13 cellular contexts compared by ENCODE assay signal in genomic region chr14:101763941-101764709, GRCh38. TPM values are rescaled to one million over a fixed set of nuclear protein-coding genes. Genes with fewer than 3 reads are reported as not detected.
DNase-seq lines count a peak whose midpoint lies in the region; ATAC-seq, FAIRE-seq and TF ChIP-seq lines count a peak whose summit lies in the region.
"Had no signal": no experiment of that assay in that cellular context is flagged by ENCODE, and none has a peak within 500 bp of the region (broad histone marks: within the 10 kb centered on the region; RNA-seq: fewer than 3 reads in every experiment).

No MANE protein-coding gene starts in this region.

- H3K27ac ChIP-seq in lung (ENCODE audit: low read depth in 1 of 2, low read length in 1 of 2) (peak overlapping the region in 1 of 2 donors; percentile 76), upper lobe of right lung (peak overlapping the region; percentile 63)
- H3K27ac ChIP-seq: body of pancreas, SK-N-MC had no signal

- intact Hi-C loops in upper lobe of right lung (cut with DNase I) = no loop called here

- H3K4me1 Mint-ChIP-seq in activated naive CD8-positive, alpha-beta T cell (ENCODE audit: low read depth) = peaks cover 51% of the 10 kb centered on the region
- H3K4me1 Mint-ChIP-seq in activated naive CD8-positive, alpha-beta T cell treated with anti-CD3 and anti-CD28 coated beads for 36 hours = peaks cover 43% of the 10 kb centered on the region
- peaks cover 28% of the 10 kb centered on the region for H3K4me1 Mint-ChIP-seq in activated T-helper 17 cell treated with anti-CD3 and anti-CD28 coated beads, Interleukin-2, amount 50 U/mL, for 72 hours

- H3K36me3 Mint-ChIP-seq in activated naive CD8-positive, alpha-beta T cell = peaks cover 10% of the 10 kb centered on the region
- peaks cover 13% of the 10 kb centered on the region for H3K36me3 Mint-ChIP-seq in activated naive CD8-positive, alpha-beta T cell treated with anti-CD3 and anti-CD28 coated beads for 36 hours
- H3K36me3 Mint-ChIP-seq in activated T-helper 17 cell treated with anti-CD3 and anti-CD28 coated beads, Interleukin-2, amount 50 U/mL, for 72 hours (ENCODE audit: low read depth) = peaks cover 64% of the 10 kb centered on the region

- H3K27me3 Mint-ChIP-seq in activated naive CD8-positive, alpha-beta T cell = no peaks in the 10 kb centered on the region
- no peaks in the 10 kb centered on the region for H3K27me3 Mint-ChIP-seq in activated naive CD8-positive, alpha-beta T cell treated with anti-CD3 and anti-CD28 coated beads for 36 hours
- no peaks in the 10 kb centered on the region for H3K27me3 Mint-ChIP-seq in activated T-helper 17 cell treated with anti-CD3 and anti-CD28 coated beads, Interleukin-2, amount 50 U/mL, for 72 hours

- H3K4me3 ChIP-seq in lung (no peak overlapping the region), upper lobe of right lung (no peak overlapping the region)
- H3K4me3 ChIP-seq: body of pancreas, SK-N-MC had no signal

- H3K36me3 ChIP-seq in lung (ENCODE audit: control insufficient read depth in 2 of 2, insufficient read depth in 2 of 2, low read length in 2 of 2) = peaks cover 2 to 7% of the 10 kb centered on the region in 2 donors
- peaks cover 18% of the 10 kb centered on the region for H3K36me3 ChIP-seq in upper lobe of right lung

- peak overlapping the region; percentile 77 for H3K27ac Mint-ChIP-seq in activated naive CD8-positive, alpha-beta T cell
- H3K27ac Mint-ChIP-seq in activated naive CD8-positive, alpha-beta T cell treated with anti-CD3 and anti-CD28 coated beads for 36 hours = no peak overlapping the region
- H3K27ac Mint-ChIP-seq in activated T-helper 17 cell treated with anti-CD3 and anti-CD28 coated beads, Interleukin-2, amount 50 U/mL, for 72 hours = peak overlapping the region; percentile 72

- no peak for FAIRE-seq in GM19239 (lab: Jason Lieb, UNC)
- FAIRE-seq: H54 had no signal

- no peaks in the 10 kb centered on the region for H3K9me3 Mint-ChIP-seq in activated naive CD8-positive, alpha-beta T cell (ENCODE audit: low read depth)
- no peaks in the 10 kb centered on the region for H3K9me3 Mint-ChIP-seq in activated naive CD8-positive, alpha-beta T cell treated with anti-CD3 and anti-CD28 coated beads for 36 hours
- H3K9me3 Mint-ChIP-seq in activated T-helper 17 cell treated with anti-CD3 and anti-CD28 coated beads, Interleukin-2, amount 50 U/mL, for 72 hours = no peaks in the 10 kb centered on the region

- 69 to 80% methylated on average over 10 of the region's 10 CpGs for WGBS in lung, 2 donors

- TF ChIP-seq CTCF in lung (IDR thresholded peaks at IDR 0.05; ENCODE audit: control extremely low read depth, extremely low read depth) (no peak), upper lobe of right lung (IDR thresholded peaks at IDR 0.05) (no peak)

- no peak for ATAC-seq in activated T-helper 17 cell treated with anti-CD3 and anti-CD28 coated beads, Interleukin-2, amount 50 U/mL, for 72 hours (replicated peaks)
- ATAC-seq in lung (ENCODE audit: insufficient read depth, low FRiP score) = no peak
- peak; percentile 0 for ATAC-seq in upper lobe of right lung
- ATAC-seq in HG03521 (IDR thresholded peaks at IDR 0.05; ENCODE audit: unreplicated experiment) = no peak
- ATAC-seq: body of pancreas had no signal

- H3K27me3 ChIP-seq in lung (ENCODE audit: control insufficient read depth, insufficient read depth) (no peaks in the 10 kb centered on the region), upper lobe of right lung (no peaks in the 10 kb centered on the region)
- H3K27me3 ChIP-seq: body of pancreas had no signal

- peak overlapping the region; percentile 91 for H3K4me3 Mint-ChIP-seq in activated naive CD8-positive, alpha-beta T cell
- no peak overlapping the region for H3K4me3 Mint-ChIP-seq in activated naive CD8-positive, alpha-beta T cell treated with anti-CD3 and anti-CD28 coated beads for 36 hours
- peak overlapping the region; percentile 84 for H3K4me3 Mint-ChIP-seq in activated T-helper 17 cell treated with anti-CD3 and anti-CD28 coated beads, Interleukin-2, amount 50 U/mL, for 72 hours

- H3K4me1 ChIP-seq in lung (ENCODE audit: control insufficient read depth in 2 of 2, insufficient read depth in 2 of 2, low read length in 2 of 2) = peaks cover 0 to 10% of the 10 kb centered on the region in 2 donors
- peaks cover 12% of the 10 kb centered on the region for H3K4me1 ChIP-seq in upper lobe of right lung

- no peak for DNase-seq in activated naive CD8-positive, alpha-beta T cell treated with anti-CD3 and anti-CD28 coated beads for 36 hours
- peak; percentile 68 for DNase-seq in lung (ENCODE audit: low spot score)
- no peak for DNase-seq in upper lobe of right lung
- DNase-seq in GM19239 (ENCODE audit: insufficient read length, low spot score) = no peak
- no peak for DNase-seq in GF-D8 (lab: John Stamatoyannopoulos, UW)
- DNase-seq: activated CD8-positive, alpha-beta memory T cell treated with anti-CD3 and anti-CD28 coated beads, Interleukin-2, amount 50 U/mL, for 48 hours; body of pancreas; NCI-H1436 had no signal

- H3K9me3 ChIP-seq in lung (ENCODE audit: control insufficient read depth in 2 of 2, insufficient read depth in 1 of 2, low read length in 1 of 2) (no peaks in the 10 kb centered on the region), upper lobe of right lung (no peaks in the 10 kb centered on the region)
- H3K9me3 ChIP-seq: body of pancreas had no signal

RNA-seq across cellular contexts. Expression of gene PPP2R5C, which starts 2.6 kb away (rescaled TPM):
- 100 to 1,000 TPM; 209 to 221 TPM for total RNA-seq in activated naive CD8-positive, alpha-beta T cell treated with anti-CD3 and anti-CD28 coated beads for 36 hours
- 100 to 1,000 TPM; 232 to 283 TPM for total RNA-seq in activated T-helper 17 cell treated with anti-CD3 and anti-CD28 coated beads, Interleukin-2, amount 50 U/mL, for 72 hours
- total RNA-seq in lung (100 to 1,000 TPM; 148 to 180 TPM), upper lobe of right lung (165 TPM)
- 100 to 1,000 TPM in 1 of 2 donors, 10 to 100 TPM in 1; 66.6 to 104 TPM for polyA plus RNA-seq in lung
